28 cellular contexts compared by ENCODE assay signal in genomic region chr12:3921142-3921520, GRCh38.
"Had no signal": no experiment of that assay in that cellular context is flagged by ENCODE, and none has a peak within 500 bp of the region (broad histone marks: within the 10 kb centered on the region; RNA-seq: fewer than 3 reads in every experiment).

No MANE protein-coding gene starts in this region.

- H3K27ac ChIP-seq: left lung, lower lobe of right lung, pancreas, prostate gland, sigmoid colon, thyroid gland, transverse colon, upper lobe of left lung, vagina had no signal

- ATAC-seq: left lung; lower lobe of right lung; natural killer cell; pancreas; right cardiac atrium; stimulated activated memory B cell treated with anti-CD40 and anti-IgM and Interleukin-4, amounts not matched to agents 10 μg/mL and 1 μg/mL and 100 μg/mL, for 72 hours; stimulated activated naive CD8-positive, alpha-beta T cell treated with anti-CD3 and anti-CD28 coated beads, Interleukin-15, amount 100 ng/mL, for 72 hours had no signal

- H3K4me3 ChIP-seq: left lung, lower lobe of right lung, pancreas, prostate gland, sigmoid colon, thyroid gland, transverse colon, upper lobe of left lung, vagina had no signal

- H3K9me3 ChIP-seq: left lung, lower lobe of right lung, pancreas, prostate gland, sigmoid colon, thyroid gland, transverse colon, upper lobe of left lung, vagina had no signal

- H3K4me1 ChIP-seq: left lung, lower lobe of right lung, pancreas, prostate gland, sigmoid colon, transverse colon, upper lobe of left lung, vagina had no signal

- H3K27me3 ChIP-seq: pancreas, thyroid gland, upper lobe of left lung, vagina had no signal

- FAIRE-seq: islet of Langerhans, kidney, pancreas, small intestine had no signal

- DNase-seq: hypothalamus; immature natural killer cell; kidney; left lung; lower lobe of right lung; mammary epithelial cell; naive B cell; natural killer cell; nucleus accumbens; pancreas; posterior cingulate gyrus; right cardiac atrium; sigmoid colon; small intestine; stimulated activated CD4-positive, alpha-beta T cell treated with anti-CD3 and anti-CD28 coated beads, Interleukin-1b, Interleukin-23, amount 100 ng/mL, for 48 hours; stimulated activated CD4-positive, alpha-beta T cell treated with anti-CD3 and anti-CD28 coated beads, Interleukin-2, amount 100 ng/mL, for 48 hours; stimulated activated CD4-positive, alpha-beta T cell treated with anti-CD3 and anti-CD28 coated beads, Interleukin-4, amount 100 ng/mL, for 4 hours; stimulated activated CD8-positive, alpha-beta memory T cell treated with anti-CD3 and anti-CD28 coated beads, Interleukin-4, amount 100 ng/mL, for 48 hours; stimulated activated naive CD4-positive, alpha-beta T cell treated with Interleukin-2 at 50 U/mL for 16 hours; stimulated activated naive CD8-positive, alpha-beta T cell treated with anti-CD3 and anti-CD28 coated beads, Interleukin-15, amount 100 ng/mL, for 72 hours; substantia nigra; thyroid gland had no signal

- H3K36me3 ChIP-seq: left lung, lower lobe of right lung, pancreas, prostate gland, sigmoid colon, thyroid gland, transverse colon, upper lobe of left lung, vagina had no signal
